19 cellular contexts compared by ENCODE assay signal in the genomic region with DNA sequence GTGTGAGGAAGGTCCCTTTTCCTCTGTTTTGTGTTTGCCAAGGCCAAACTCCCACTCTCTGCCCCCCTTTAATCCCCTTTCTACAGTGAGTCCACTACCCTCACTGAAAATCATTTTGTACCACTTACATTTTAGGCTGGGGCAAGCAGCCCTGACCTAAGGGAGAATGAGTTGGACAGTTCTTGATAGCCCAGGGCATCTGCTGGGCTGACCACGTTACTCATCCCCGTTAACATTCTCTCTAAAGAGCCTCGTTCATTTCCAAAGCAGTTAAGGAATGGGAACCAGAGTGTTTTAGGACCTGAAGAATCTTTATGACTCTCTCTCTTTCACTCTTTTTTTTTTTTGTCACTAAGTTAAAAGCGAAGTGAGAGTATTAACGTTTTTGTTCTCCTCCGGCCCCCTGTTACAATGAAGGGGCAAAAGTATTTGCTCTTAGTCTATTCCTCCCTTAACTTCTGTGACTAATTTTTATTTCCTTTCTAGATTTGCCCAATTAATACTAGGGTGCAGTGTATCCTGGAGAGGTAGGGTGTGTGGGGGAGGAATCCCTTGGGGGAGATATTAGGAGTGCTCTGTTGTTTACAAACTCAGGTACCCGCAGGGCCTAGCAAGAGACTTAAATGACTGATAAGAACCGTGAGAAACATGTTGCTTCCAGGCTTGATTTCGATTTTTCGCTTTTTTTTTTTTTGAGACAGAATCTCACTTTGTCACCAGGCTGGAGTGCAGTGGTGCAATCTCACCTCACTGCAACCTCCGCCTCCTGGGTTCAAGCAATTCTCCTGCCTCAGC. TPM values are rescaled to one million over a fixed set of nuclear protein-coding genes. Genes with fewer than 3 reads are reported as not detected.
DNase-seq lines count a peak whose midpoint lies in the region; ATAC-seq and TF ChIP-seq lines count a peak whose summit lies in the region.
"Had no signal": no experiment of that assay in that cellular context is flagged by ENCODE, and none has a peak within 500 bp of the region (broad histone marks: within the 10 kb centered on the region; RNA-seq: fewer than 3 reads in every experiment).

No MANE protein-coding gene starts in this region.

- H3K27me3 ChIP-seq in osteoblast (ENCODE audit: insufficient read depth, low read length) = no peaks in the 10 kb centered on the region

- H3K4me1 ChIP-seq in osteoblast (ENCODE audit: insufficient read depth, low read length) = peaks cover 9% of the 10 kb centered on the region

- TF ChIP-seq CTCF in osteoblast (IDR thresholded peaks at IDR 0.05; ENCODE audit: extremely low read depth, low read depth, low read length) = no peak

- DNase-seq in EH (ENCODE audit: low read depth) = peak; percentile 78
- DNase-seq in M059J (ENCODE audit: low read depth) = peak; percentile 39
- peak; percentile 88 for DNase-seq in islet precursor cell
- DNase-seq in osteoblast (ENCODE audit: insufficient read length, low spot score, missing footprints) = peak; percentile 27
- no peak for DNase-seq in SHP77 treated with DMSO at 0.1 percent for 48 hours (lab: John Stamatoyannopoulos, UW)
- no peak for DNase-seq in HuH-7 (ENCODE audit: low spot score)
- DNase-seq: NCI-H1694, NCI-H2081, NCI-H2171, NCI-H524 treated with DMSO at 0.1 percent for 48 hours, NCI-H82 had no signal

- no peak overlapping the region for H3K4me3 ChIP-seq in osteoblast (ENCODE audit: insufficient read depth, low read length)

- H3K9me3 ChIP-seq in osteoblast (ENCODE audit: low read depth, low read length) = no peaks in the 10 kb centered on the region

- no peak overlapping the region for H2AFZ ChIP-seq in osteoblast (ENCODE audit: low read length)

- ATAC-seq in GM21447 (IDR thresholded peaks at IDR 0.05; ENCODE audit: unreplicated experiment) (no peak), HG03457 (IDR thresholded peaks at IDR 0.05; ENCODE audit: unreplicated experiment) (no peak)
- ATAC-seq: Right ventricle myocardium inferior had no signal

- no peaks in the 10 kb centered on the region for H4K20me1 ChIP-seq in osteoblast (ENCODE audit: insufficient read depth, low read length)

- H3K79me2 ChIP-seq in osteoblast (ENCODE audit: insufficient read depth, low read length) = no peaks in the 10 kb centered on the region

- no peak overlapping the region for H3K27ac ChIP-seq in osteoblast (ENCODE audit: low read depth, low read length)

- peaks cover 10% of the 10 kb centered on the region for H3K36me3 ChIP-seq in osteoblast (ENCODE audit: insufficient read depth, low read length)

- H3K4me2 ChIP-seq in osteoblast (ENCODE audit: insufficient read depth, low read length) = no peak overlapping the region

RNA-seq across cellular contexts. Expression of a gene that starts 14.7 kb away (rescaled TPM):
- total RNA-seq in M059J (2014; rRNA removed; shearing (Covaris generic)) = 24.1 and 30.9 TPM in 2 replicates
- 35.5 and 42.1 TPM in 2 replicates for total RNA-seq in osteoblast

RNA-seq across cellular contexts. Expression of a gene that starts 35.9 kb away (rescaled TPM):
- not detected in 2 replicates for total RNA-seq in M059J (2014; rRNA removed; shearing (Covaris generic))
- not detected in 2 replicates for total RNA-seq in osteoblast
- total RNA-seq: A172, H4, MCF 10A, OCI-LY7, Right ventricle myocardium inferior, SK-MEL-5 had no signal

RNA-seq across cellular contexts. Expression of a gene that starts 43.8 kb away (rescaled TPM):
- 1.5 and 2.1 TPM in 2 replicates for total RNA-seq in M059J (2014; rRNA removed; shearing (Covaris generic))
- 10.5 and 10.9 TPM in 2 replicates for total RNA-seq in osteoblast

Comparison
In these comparisons a context has a peak if more than half of its experiments do, and no peak if none do; other contexts are left out.
1. DNase-seq: peak in EH (single experiment), M059J (single experiment), islet precursor cell (single experiment) and osteoblast (single experiment); none in SHP77 treated with DMSO at 0.1 percent for 48 hours (single experiment) and HuH-7 (single experiment).